ENCODE assay signal across 22 cellular contexts in genomic region chr19:8662263-8662662, GRCh38. TPM values are rescaled to one million over a fixed set of nuclear protein-coding genes. Genes with fewer than 3 reads are reported as not detected.
DNase-seq lines count a peak whose midpoint lies in the region; ATAC-seq, FAIRE-seq and TF ChIP-seq lines count a peak whose summit lies in the region.
"Had no signal": no experiment of that assay in that cellular context is flagged by ENCODE, and none has a peak within 500 bp of the region (broad histone marks: within the 10 kb centered on the region; RNA-seq: fewer than 3 reads in every experiment).

No MANE protein-coding gene starts in this region.

- no peaks in the 10 kb centered on the region for H3K9me3 Mint-ChIP-seq in T-helper 2 cell treated with Interferon-gamma antibody and Interleukin-4, amounts not matched to agents 5 μg/mL and 100 μg/mL, for 36 hours
- H3K9me3 Mint-ChIP-seq in naive thymus-derived CD8-positive, alpha-beta T cell, result no peaks in the 10 kb centered on the region
- no peaks in the 10 kb centered on the region for H3K9me3 Mint-ChIP-seq in mesothelial cell of epicardium

- H3K9ac ChIP-seq in DND-41 (ENCODE audit: low read depth, low read length), result no peak overlapping the region
- H3K9ac ChIP-seq in K562 (ENCODE audit: insufficient read depth in 1 of 2, low read depth in 2 of 2, low read length in 2 of 2), result no peak overlapping the region
- H3K9ac ChIP-seq: GM23248 had no signal

- no peak for TF ChIP-seq EP300 in K562 (IDR thresholded peaks at IDR 0.05; ENCODE audit: low read length)

- H3K4me3 Mint-ChIP-seq in T-helper 2 cell treated with Interferon-gamma antibody and Interleukin-4, amounts not matched to agents 5 μg/mL and 100 μg/mL, for 36 hours, result no peak overlapping the region
- H3K4me3 Mint-ChIP-seq in naive thymus-derived CD8-positive, alpha-beta T cell, result peak overlapping the region in 3 of 10 donors; percentile 12 to 56 (median 29)
- no peak overlapping the region for H3K4me3 Mint-ChIP-seq in mesothelial cell of epicardium

- DNase-seq in T-helper 2 cell treated with Interferon-gamma antibody and Interleukin-4, amounts not matched to agents 5 μg/mL and 100 μg/mL, for 36 hours (ENCODE audit: low spot score), result no peak
- DNase-seq in T-helper 2 cell (no peak), DND-41 (no peak), K562 (ENCODE audit: extremely low read depth in 1 of 4, low spot score in 3 of 4) (no peak), HTR-8/SVneo (ENCODE audit: insufficient read length, low spot score) (no peak), mesothelial cell of epicardium (ENCODE audit: low spot score in 2 of 2, unreplicated experiment in 2 of 2) (no peak)
- DNase-seq in naive thymus-derived CD8-positive, alpha-beta T cell, result no peak
- no peak for DNase-seq in stimulated activated naive CD4-positive, alpha-beta T cell treated with Interleukin-2 at 50 U/mL for 16 hours (lab: John Stamatoyannopoulos, UW)
- DNase-seq: DMS153, GF-D8, GM23248, NCI-H1105 treated with DMSO at 0.1 percent for 48 hours, NCI-H1694 treated with DMSO at 0.1 percent for 48 hours, NCI-H2107, NCI-H226, NCI-H524, NCI-H82, SHP77 had no signal

- BruUV-seq in K562 (replicated peaks; lab: Mats Ljungman, UMichigan), result no TSS peak

- peak overlapping the region; percentile 37; the same call in 1 of the 2 replicates for H3K27ac ChIP-seq in DND-41 (ENCODE audit: low read length)
- H3K27ac ChIP-seq in K562 (ENCODE audit: extremely low read depth, low read depth, low read length), result no peak overlapping the region
- H3K27ac ChIP-seq: 22Rv1, GM23248 had no signal

- TF ChIP-seq RAD21 in K562 (CRISPR knock-in tag; conservative IDR thresholded peaks at IDR 0.05 in 1 of 2, IDR thresholded peaks at IDR 0.05 in 1 of 2), result no peak

- H3K79me2 ChIP-seq in DND-41 (ENCODE audit: insufficient read depth, low read length) (no peaks in the 10 kb centered on the region), K562 (ENCODE audit: control insufficient read depth, insufficient read depth, low read length) (no peaks in the 10 kb centered on the region)

- peaks cover 56% of the 10 kb centered on the region for H3K4me1 Mint-ChIP-seq in T-helper 2 cell treated with Interferon-gamma antibody and Interleukin-4, amounts not matched to agents 5 μg/mL and 100 μg/mL, for 36 hours (ENCODE audit: low read depth)
- peaks cover 22 to 48% (median 42%) of the 10 kb centered on the region in 4 donors for H3K4me1 Mint-ChIP-seq in naive thymus-derived CD8-positive, alpha-beta T cell
- H3K4me1 Mint-ChIP-seq in mesothelial cell of epicardium, result no peaks in the 10 kb centered on the region

- in situ Hi-C loops in K562 (cut with MboI), result no loop called here

- H4K20me1 ChIP-seq in DND-41 (ENCODE audit: insufficient read depth, low read length), result no peaks in the 10 kb centered on the region
- H4K20me1 ChIP-seq in K562 (replicated peaks; ENCODE audit: control insufficient read depth, insufficient read depth, low read length), result no peaks in the 10 kb centered on the region

- H3K27me3 ChIP-seq in DND-41 (ENCODE audit: insufficient read depth, low read length, poor library complexity) (no peaks in the 10 kb centered on the region), K562 (ENCODE audit: control insufficient read depth in 2 of 2, insufficient read depth in 2 of 2, low read length in 2 of 2) (peaks cover 0 to 19% of the 10 kb centered on the region in 2 experiments; a peak in 3 of 5 replicates)

- H2AFZ ChIP-seq in DND-41 (ENCODE audit: low read depth, low read length) (no peak overlapping the region), K562 (ENCODE audit: low read depth, low read length) (no peak overlapping the region)
- H2AFZ ChIP-seq: GM23248 had no signal

- 6% methylated on average over 4 of the region's 4 CpGs for WGBS in K562 (ENCODE audit: insufficient coverage, low coverage, missing lambda C conversion rate)

- H3K9me3 ChIP-seq in DND-41 (ENCODE audit: insufficient read depth, low read length, severe bottlenecking), result no peaks in the 10 kb centered on the region
- no peaks in the 10 kb centered on the region for H3K9me3 ChIP-seq in K562 (replicated peaks; ENCODE audit: control insufficient read depth, insufficient read depth, low read depth, low read length)

- TF ChIP-seq CTCF in DND-41 (IDR thresholded peaks at IDR 0.05; ENCODE audit: borderline replicate concordance, extremely low read depth, low read length, poor library complexity, severe bottlenecking), result no peak
- no peak for TF ChIP-seq CTCF in K562 (IDR thresholded peaks at IDR 0.05 in 2 of 3, conservative IDR thresholded peaks at IDR 0.05 in 1 of 3; ENCODE audit: insufficient read depth in 2 of 3, low read depth in 1 of 3, low read length in 3 of 3)
- no peak for TF ChIP-seq CTCF in mesothelial cell of epicardium (IDR thresholded peaks at IDR 0.05; ENCODE audit: unreplicated experiment)

- H3K4me3 ChIP-seq in DND-41 (ENCODE audit: low read depth in 1 of 2, low read length in 2 of 2) (no peak overlapping the region), K562 (no peak overlapping the region)
- H3K4me3 ChIP-seq: GM23248 had no signal

- FAIRE-seq in K562 (lab: Jason Lieb, UNC), result no peak
- FAIRE-seq in HTR-8/SVneo (lab: Jason Lieb, UNC), result no peak

- H3K27me3 Mint-ChIP-seq in T-helper 2 cell treated with Interferon-gamma antibody and Interleukin-4, amounts not matched to agents 5 μg/mL and 100 μg/mL, for 36 hours (ENCODE audit: low read depth), result peaks cover 2% of the 10 kb centered on the region
- no peaks in the 10 kb centered on the region for H3K27me3 Mint-ChIP-seq in naive thymus-derived CD8-positive, alpha-beta T cell
- peaks cover 28% of the 10 kb centered on the region for H3K27me3 Mint-ChIP-seq in mesothelial cell of epicardium (ENCODE audit: low read depth)

- H3K4me2 ChIP-seq in DND-41 (ENCODE audit: insufficient read depth, low read length), result no peak overlapping the region
- H3K4me2 ChIP-seq in K562 (ENCODE audit: insufficient read depth, low read length), result no peak overlapping the region

- POLR2A ChIA-PET in K562 (lab: Yijun Ruan, JAX), result no interaction called here
- POLR2A ChIA-PET in naive thymus-derived CD8-positive, alpha-beta T cell (lab: Charles Lee), result no interaction called here

- CTCF ChIA-PET in K562 (lab: Yijun Ruan, JAX; ENCODE audit: low intra/inter-chr PET ratio), result no interaction called here

- intact Hi-C loops in K562 (cut with micrococcal nuclease), result no loop called here

- TF ChIP-seq POLR2A in K562 (conservative IDR thresholded peaks at IDR 0.05), result no peak

- H3K9me1 ChIP-seq in K562 (ENCODE audit: control insufficient read depth, insufficient read depth, low read length), result no peaks in the 10 kb centered on the region

- peaks cover 56% of the 10 kb centered on the region for H3K4me1 ChIP-seq in DND-41 (ENCODE audit: insufficient read depth, low read length)
- peaks cover 0 to 2% of the 10 kb centered on the region in 2 experiments; a peak in 2 of 5 replicates for H3K4me1 ChIP-seq in K562 (replicated peaks in 1 of 2; ENCODE audit: control insufficient read depth in 2 of 2, insufficient read depth in 2 of 2, low read length in 2 of 2)

- H3K36me3 ChIP-seq in DND-41 (ENCODE audit: insufficient read depth, low read length) (no peaks in the 10 kb centered on the region), K562 (ENCODE audit: control insufficient read depth, insufficient read depth, low read length) (no peaks in the 10 kb centered on the region)

- H3K36me3 Mint-ChIP-seq in T-helper 2 cell treated with Interferon-gamma antibody and Interleukin-4, amounts not matched to agents 5 μg/mL and 100 μg/mL, for 36 hours (ENCODE audit: low read depth), result no peaks in the 10 kb centered on the region
- peaks cover 0 to 2% (median 0%) of the 10 kb centered on the region in 3 donors for H3K36me3 Mint-ChIP-seq in naive thymus-derived CD8-positive, alpha-beta T cell
- no peaks in the 10 kb centered on the region for H3K36me3 Mint-ChIP-seq in mesothelial cell of epicardium

- ATAC-seq in DND-41 (ENCODE audit: insufficient read depth, low read depth), result no peak
- no peak for ATAC-seq in K562
- ATAC-seq in naive thymus-derived CD8-positive, alpha-beta T cell, result no peak
- ATAC-seq: HCT116 had no signal

- peak overlapping the region; percentile 59 for H3K27ac Mint-ChIP-seq in T-helper 2 cell treated with Interferon-gamma antibody and Interleukin-4, amounts not matched to agents 5 μg/mL and 100 μg/mL, for 36 hours
- H3K27ac Mint-ChIP-seq in naive thymus-derived CD8-positive, alpha-beta T cell, result peak overlapping the region in 6 of 10 donors; percentile 24 to 72 (median 47)
- no peak overlapping the region for H3K27ac Mint-ChIP-seq in mesothelial cell of epicardium

RNA-seq across cellular contexts. Expression of gene NFILZ, which starts 31.8 kb away (rescaled TPM):
- total RNA-seq in K562 (2011; cell fraction: chromatin; rRNA removed; ENCODE audit: low replicate concordance), result not detected in 2 replicates
- not detected in 2 replicates for total RNA-seq in K562 (2011; cell fraction: nucleolus; rRNA removed)
- total RNA-seq in K562 (2011; cell fraction: nucleoplasm; rRNA removed), result not detected in 2 replicates
- total RNA-seq in K562 (2014; rRNA removed) (not detected in 2 replicates), K562 (2014; rRNA removed; fragmentation: Illumina TruSeq; extraction: Trizol) (not detected in 2 replicates), K562 (2015; rRNA removed; fragmentation: Illumina TruSeq; extraction: Trizol) (not detected in 2 replicates), K562 (2021) (not detected in 2 replicates), mesothelial cell of epicardium (not detected in 3 replicates)
- polyA plus RNA-seq in K562 (2011; rRNA removed) (not detected in 2 replicates), K562 (2014; fragmentation: Illumina TruSeq; extraction: Trizol) (not detected in 2 replicates), K562 (2014; fragmentation: Nextera tagmentation; extraction: Ambion mirVana) (not detected), K562 (2014; rRNA removed) (not detected in 2 replicates)
- not detected in 2 replicates for polyA plus RNA-seq in K562 (2011; cell fraction: cytosol; rRNA removed)
- not detected in 2 replicates for polyA plus RNA-seq in K562 (2011; cell fraction: nucleus; rRNA removed)
- not detected in 2 replicates for polyA plus RNA-seq in K562 (2012)
- polyA minus RNA-seq in K562 (2011; rRNA and poly(A)+ RNA removed), result not detected in 2 replicates
- polyA minus RNA-seq in K562 (2011; cell fraction: cytosol; rRNA and poly(A)+ RNA removed), result not detected in 2 replicates
- not detected in 2 replicates for polyA minus RNA-seq in K562 (2011; cell fraction: nucleus; rRNA and poly(A)+ RNA removed)
- total RNA-seq in naive thymus-derived CD8-positive, alpha-beta T cell, result not detected
- not detected for polyA plus RNA-seq in naive thymus-derived CD8-positive, alpha-beta T cell
- total RNA-seq: GM23248, RPMI7951 had no signal
- polyA plus RNA-seq: AG04450, GM23248 had no signal

RNA-seq across cellular contexts. Expression of gene ACTL9, which starts 36.3 kb away (rescaled TPM):
- total RNA-seq in K562 (2011; cell fraction: chromatin; rRNA removed; ENCODE audit: low replicate concordance), result not detected in 2 replicates
- not detected in 2 replicates for total RNA-seq in K562 (2011; cell fraction: nucleolus; rRNA removed)
- total RNA-seq in K562 (2011; cell fraction: nucleoplasm; rRNA removed), result not detected in 2 replicates
- total RNA-seq in K562 (2014; rRNA removed) (not detected in 2 replicates), K562 (2014; rRNA removed; fragmentation: Illumina TruSeq; extraction: Trizol) (not detected in 2 replicates), K562 (2015; rRNA removed; fragmentation: Illumina TruSeq; extraction: Trizol) (not detected in 2 replicates), K562 (2021) (not detected in 2 replicates), mesothelial cell of epicardium (not detected in 3 replicates)
- polyA plus RNA-seq in K562 (2011; rRNA removed) (not detected in 2 replicates), K562 (2014; fragmentation: Illumina TruSeq; extraction: Trizol) (not detected in 2 replicates), K562 (2014; fragmentation: Nextera tagmentation; extraction: Ambion mirVana) (not detected), K562 (2014; rRNA removed) (not detected in 2 replicates)
- not detected in 2 replicates for polyA plus RNA-seq in K562 (2011; cell fraction: cytosol; rRNA removed)
- not detected in 2 replicates for polyA plus RNA-seq in K562 (2011; cell fraction: nucleus; rRNA removed)
- 0.33 and 0.72 TPM in 2 replicates for polyA plus RNA-seq in K562 (2012)
- polyA minus RNA-seq in K562 (2011; rRNA and poly(A)+ RNA removed), result not detected in 2 replicates
- not detected in 2 replicates for polyA minus RNA-seq in K562 (2011; cell fraction: cytosol; rRNA and poly(A)+ RNA removed)
- polyA minus RNA-seq in K562 (2011; cell fraction: nucleus; rRNA and poly(A)+ RNA removed), result not detected in 2 replicates
- not detected for total RNA-seq in naive thymus-derived CD8-positive, alpha-beta T cell
- polyA plus RNA-seq in naive thymus-derived CD8-positive, alpha-beta T cell, result not detected
- total RNA-seq: GM23248, RPMI7951 had no signal
- polyA plus RNA-seq: AG04450, GM23248 had no signal

RNA-seq across cellular contexts. Expression of gene ADAMTS10, which starts 51.7 kb away (rescaled TPM):
- total RNA-seq in K562 (2011; cell fraction: chromatin; rRNA removed; ENCODE audit: low replicate concordance), result 2.3 and 5.9 TPM in 2 replicates
- 2.6 and 5.5 TPM in 2 replicates for total RNA-seq in K562 (2011; cell fraction: nucleolus; rRNA removed)
- total RNA-seq in K562 (2011; cell fraction: nucleoplasm; rRNA removed), result 2.8 and 3.6 TPM in 2 replicates
- 0.33 and 0.41 TPM in 2 replicates for total RNA-seq in K562 (2014; rRNA removed)
- not detected in 2 replicates for total RNA-seq in K562 (2014; rRNA removed; fragmentation: Illumina TruSeq; extraction: Trizol)
- total RNA-seq in K562 (2015; rRNA removed; fragmentation: Illumina TruSeq; extraction: Trizol), result 0.30 and 0.33 TPM in 2 replicates
- 0.29 and 1.2 TPM in 2 replicates for total RNA-seq in K562 (2021)
- polyA plus RNA-seq in K562 (2011; rRNA removed), result 0.28 and 0.57 TPM in 2 replicates
- 0.72 and 1.2 TPM in 2 replicates for polyA plus RNA-seq in K562 (2011; cell fraction: cytosol; rRNA removed)
- polyA plus RNA-seq in K562 (2011; cell fraction: nucleus; rRNA removed), result 3.7 and 14.1 TPM in 2 replicates
- polyA plus RNA-seq in K562 (2012), result 0.76 and 1.1 TPM in 2 replicates
- 0.30 TPM in 1 of 2 replicates, not detected in the other for polyA plus RNA-seq in K562 (2014; fragmentation: Illumina TruSeq; extraction: Trizol)
- polyA plus RNA-seq in K562 (2014; fragmentation: Nextera tagmentation; extraction: Ambion mirVana), result not detected
- polyA plus RNA-seq in K562 (2014; rRNA removed), result 0.84 and 1.8 TPM in 2 replicates
- polyA minus RNA-seq in K562 (2011; rRNA and poly(A)+ RNA removed), result 0.30 and 0.53 TPM in 2 replicates
- polyA minus RNA-seq in K562 (2011; cell fraction: cytosol; rRNA and poly(A)+ RNA removed), result 1.4 TPM in 1 of 2 replicates, not detected in the other
- polyA minus RNA-seq in K562 (2011; cell fraction: nucleus; rRNA and poly(A)+ RNA removed), result 1.8 and 6.3 TPM in 2 replicates
- total RNA-seq in naive thymus-derived CD8-positive, alpha-beta T cell, result 100 to 1,000 TPM; 190 to 196 TPM
- 1 to 10 TPM; 1.2 to 3.4 (median 2.0) TPM for polyA plus RNA-seq in naive thymus-derived CD8-positive, alpha-beta T cell
- total RNA-seq in mesothelial cell of epicardium, result 176 to 182 TPM (median 179 TPM) in 3 replicates
- total RNA-seq: RPMI7951 had no signal

RNA-seq across cellular contexts. Expression of gene OR2Z1, which starts 59.2 kb away (rescaled TPM):
- total RNA-seq in K562 (2011; cell fraction: chromatin; rRNA removed; ENCODE audit: low replicate concordance), result 0.23 and 0.49 TPM in 2 replicates
- total RNA-seq in K562 (2011; cell fraction: nucleolus; rRNA removed), result not detected in 2 replicates
- 0.76 TPM in 1 of 2 replicates, not detected in the other for total RNA-seq in K562 (2011; cell fraction: nucleoplasm; rRNA removed)
- not detected in 2 replicates for total RNA-seq in K562 (2014; rRNA removed)
- total RNA-seq in K562 (2014; rRNA removed; fragmentation: Illumina TruSeq; extraction: Trizol), result not detected in 2 replicates
- not detected in 2 replicates for total RNA-seq in K562 (2015; rRNA removed; fragmentation: Illumina TruSeq; extraction: Trizol)
- total RNA-seq in K562 (2021), result not detected in 2 replicates
- polyA plus RNA-seq in K562 (2011; rRNA removed), result not detected in 2 replicates
- not detected in 2 replicates for polyA plus RNA-seq in K562 (2011; cell fraction: cytosol; rRNA removed)
- 0.14 TPM in 1 of 2 replicates, not detected in the other for polyA plus RNA-seq in K562 (2011; cell fraction: nucleus; rRNA removed)
- 0.07 TPM in 1 of 2 replicates, not detected in the other for polyA plus RNA-seq in K562 (2012)
- polyA plus RNA-seq in K562 (2014; fragmentation: Illumina TruSeq; extraction: Trizol), result not detected in 2 replicates
- polyA plus RNA-seq in K562 (2014; fragmentation: Nextera tagmentation; extraction: Ambion mirVana), result not detected
- 0.13 and 0.30 TPM in 2 replicates for polyA plus RNA-seq in K562 (2014; rRNA removed)
- not detected in 2 replicates for polyA minus RNA-seq in K562 (2011; rRNA and poly(A)+ RNA removed)
- polyA minus RNA-seq in K562 (2011; cell fraction: cytosol; rRNA and poly(A)+ RNA removed), result not detected in 2 replicates
- polyA minus RNA-seq in K562 (2011; cell fraction: nucleus; rRNA and poly(A)+ RNA removed), result 0.13 TPM in 1 of 2 replicates, not detected in the other
- total RNA-seq in naive thymus-derived CD8-positive, alpha-beta T cell, result not detected
- not detected for polyA plus RNA-seq in naive thymus-derived CD8-positive, alpha-beta T cell
- not detected in 3 replicates for total RNA-seq in mesothelial cell of epicardium
- total RNA-seq: GM23248, RPMI7951 had no signal
- polyA plus RNA-seq: AG04450, GM23248 had no signal

Comparison
In these comparisons a context has a peak if more than half of its experiments do, and no peak if none do; other contexts are left out.
1. RNA of gene ADAMTS10, which starts 51.7 kb away (total RNA-seq): 190 to 196 TPM in naive thymus-derived CD8-positive, alpha-beta T cell and 176 to 182 TPM in mesothelial cell of epicardium; 0.29 to 5.9 TPM in K562; every median in the first group is over 10 times any median in the second.